Comparison of ENCODE assay signal across 11 cellular contexts in genomic region chr5:80140496-80140895, GRCh38.
DNase-seq lines count a peak whose midpoint lies in the region; ATAC-seq and TF ChIP-seq lines count a peak whose summit lies in the region.
"Had no signal": no experiment of that assay in that cellular context is flagged by ENCODE, and none has a peak within 500 bp of the region (broad histone marks: within the 10 kb centered on the region; RNA-seq: fewer than 3 reads in every experiment).

No MANE protein-coding gene starts in this region.

- H3K4me3 ChIP-seq in CD8-positive, alpha-beta T cell (ENCODE audit: low read depth, low read length): no peak overlapping the region
- H3K4me3 ChIP-seq in esophagus muscularis mucosa (no peak overlapping the region), ascending aorta (no peak overlapping the region)

- POLR2A ChIA-PET in CD8-positive, alpha-beta T cell (lab: Charles Lee): interaction anchor here (1.2 to 4.6 kb wide), 5 partner anchors 8 to 114 kb away, joined by 4 to 22 read pairs (median 5); partner anchors contain the start of gene SERINC5
- POLR2A ChIA-PET in activated CD4-positive, alpha-beta memory T cell treated with anti-CD3 and anti-CD28 coated beads for 36 hours (lab: Charles Lee): interaction anchor here (0.7 to 4.2 kb wide), 6 partner anchors 11 to 115 kb away, joined by 3 to 33 read pairs (median 4); partner anchors contain the start of gene SERINC5

- intact Hi-C loops in CD8-positive, alpha-beta T cell (cut with DNase I, micrococcal nuclease): no loop called here
- intact Hi-C loops in activated CD4-positive, alpha-beta memory T cell treated with anti-CD3 and anti-CD28 coated beads for 36 hours (cut with micrococcal nuclease): loop anchor here (1.0 to 2.0 kb wide), 3 partner anchors 14 to 66 kb away; no protein-coding TSS in a partner anchor
- intact Hi-C loops in esophagus muscularis mucosa (cut with DNase I): loop anchor here (5.0 kb wide), 1 partner anchor 112 kb away; no protein-coding TSS in a partner anchor
- intact Hi-C loops in ascending aorta (cut with DNase I): no loop called here

- H3K4me1 ChIP-seq in CD8-positive, alpha-beta T cell (ENCODE audit: insufficient read depth, low read length): peaks cover 74% of the 10 kb centered on the region
- peaks cover 15 to 26% (median 17%) of the 10 kb centered on the region in 4 donors for H3K4me1 ChIP-seq in esophagus muscularis mucosa
- H3K4me1 ChIP-seq in ascending aorta: peaks cover 0 to 4% of the 10 kb centered on the region in 2 donors

- ATAC-seq in CD8-positive, alpha-beta T cell: peak; percentile 35
- no peak for ATAC-seq in HG03378 (IDR thresholded peaks at IDR 0.05; ENCODE audit: unreplicated experiment)
- ATAC-seq: Panc1 had no signal

- no peak for TF ChIP-seq CTCF in CD8-positive, alpha-beta T cell (IDR thresholded peaks at IDR 0.05)
- TF ChIP-seq CTCF in esophagus muscularis mucosa (IDR thresholded peaks at IDR 0.05) (no peak), ascending aorta (IDR thresholded peaks at IDR 0.05) (no peak)

- H3K27me3 ChIP-seq in CD8-positive, alpha-beta T cell (ENCODE audit: insufficient read depth, low read length): no peaks in the 10 kb centered on the region
- H3K27me3 ChIP-seq in esophagus muscularis mucosa: no peaks in the 10 kb centered on the region
- H3K27me3 ChIP-seq in ascending aorta: no peaks in the 10 kb centered on the region

- no peaks in the 10 kb centered on the region for H3K9me3 ChIP-seq in CD8-positive, alpha-beta T cell (ENCODE audit: low read length)
- H3K9me3 ChIP-seq in esophagus muscularis mucosa (no peaks in the 10 kb centered on the region), ascending aorta (no peaks in the 10 kb centered on the region)

- DNase-seq in CD8-positive, alpha-beta T cell: peak in 3 of 7 experiments; percentile 27 to 44 (median 43)
- peak; percentile 76 for DNase-seq in activated CD4-positive, alpha-beta memory T cell treated with anti-CD3 and anti-CD28 coated beads for 36 hours
- DNase-seq in esophagus muscularis mucosa (ENCODE audit: extremely low spot score) (no peak), NOMO-1 treated with DMSO at 0.1 percent for 48 hours (lab: John Stamatoyannopoulos, UW; ENCODE audit: unreplicated experiment) (no peak), ascending aorta (ENCODE audit: low spot score in 2 of 2) (no peak), midbrain (lab: John Stamatoyannopoulos, UW) (no peak)
- DNase-seq in stimulated activated CD4-positive, alpha-beta T cell treated with anti-CD3 and anti-CD28 coated beads, Interleukin-2, amount 100 ng/mL, for 4 hours (ENCODE audit: low read depth): peak; percentile 73
- DNase-seq: erythroblast had no signal

- H3K27me3 Mint-ChIP-seq in CD8-positive, alpha-beta T cell (ENCODE audit: low read depth): no peaks in the 10 kb centered on the region
- no peaks in the 10 kb centered on the region for H3K27me3 Mint-ChIP-seq in activated CD4-positive, alpha-beta memory T cell treated with anti-CD3 and anti-CD28 coated beads for 36 hours

- H3K36me3 Mint-ChIP-seq in CD8-positive, alpha-beta T cell: peaks cover 67% of the 10 kb centered on the region
- peaks cover 25% of the 10 kb centered on the region for H3K36me3 Mint-ChIP-seq in activated CD4-positive, alpha-beta memory T cell treated with anti-CD3 and anti-CD28 coated beads for 36 hours

- H3K27ac Mint-ChIP-seq in CD8-positive, alpha-beta T cell: peak overlapping the region; percentile 91
- peak overlapping the region; percentile 87 for H3K27ac Mint-ChIP-seq in activated CD4-positive, alpha-beta memory T cell treated with anti-CD3 and anti-CD28 coated beads for 36 hours

- peaks cover 76% of the 10 kb centered on the region for H3K4me1 Mint-ChIP-seq in CD8-positive, alpha-beta T cell (ENCODE audit: low read depth)
- peaks cover 84% of the 10 kb centered on the region for H3K4me1 Mint-ChIP-seq in activated CD4-positive, alpha-beta memory T cell treated with anti-CD3 and anti-CD28 coated beads for 36 hours (ENCODE audit: low read depth)

- no peak for TF ChIP-seq EP300 in esophagus muscularis mucosa (IDR thresholded peaks at IDR 0.05)

- CTCF ChIA-PET in CD8-positive, alpha-beta T cell (lab: Charles Lee): interaction anchor here (0.6 to 2.9 kb wide), 8 partner anchors 8 to 117 kb away, joined by 3 to 11 read pairs (median 4); no protein-coding TSS in a partner anchor
- CTCF ChIA-PET in activated CD4-positive, alpha-beta memory T cell treated with anti-CD3 and anti-CD28 coated beads for 36 hours (lab: Charles Lee): interaction anchor here (2.2 kb wide), 1 partner anchor 49 kb away, joined by 10 read pairs; no protein-coding TSS in a partner anchor

- H3K4me3 Mint-ChIP-seq in CD8-positive, alpha-beta T cell: peak overlapping the region; percentile 50
- peak overlapping the region; percentile 36 for H3K4me3 Mint-ChIP-seq in activated CD4-positive, alpha-beta memory T cell treated with anti-CD3 and anti-CD28 coated beads for 36 hours

- no peaks in the 10 kb centered on the region for H3K9me3 Mint-ChIP-seq in CD8-positive, alpha-beta T cell
- H3K9me3 Mint-ChIP-seq in activated CD4-positive, alpha-beta memory T cell treated with anti-CD3 and anti-CD28 coated beads for 36 hours: no peaks in the 10 kb centered on the region

- H3K36me3 ChIP-seq in CD8-positive, alpha-beta T cell (ENCODE audit: insufficient read depth, low read length): peaks cover 29% of the 10 kb centered on the region
- H3K36me3 ChIP-seq in esophagus muscularis mucosa: peaks cover 0 to 32% (median 8%) of the 10 kb centered on the region in 4 donors
- no peaks in the 10 kb centered on the region for H3K36me3 ChIP-seq in ascending aorta

- 94% methylated on average over 3 of the region's 3 CpGs for WGBS in esophagus muscularis mucosa

- TF ChIP-seq POLR2A in esophagus muscularis mucosa (IDR thresholded peaks at IDR 0.05; ENCODE audit: low read depth): no peak

- peak overlapping the region; percentile 28 for H3K27ac ChIP-seq in CD8-positive, alpha-beta T cell (ENCODE audit: low read depth, low read length)
- peak overlapping the region; percentile 51 to 82 (median 76) for H3K27ac ChIP-seq in esophagus muscularis mucosa (replicated peaks in 1 of 4)
- peak overlapping the region in 1 of 2 donors; percentile 8 for H3K27ac ChIP-seq in ascending aorta
- H3K27ac ChIP-seq: C4-2B had no signal

Comparison
In these comparisons a context has a peak if more than half of its experiments do, and no peak if none do; other contexts are left out.
1. DNase-seq: peak in activated CD4-positive, alpha-beta memory T cell treated with anti-CD3 and anti-CD28 coated beads for 36 hours (single experiment) and stimulated activated CD4-positive, alpha-beta T cell treated with anti-CD3 and anti-CD28 coated beads, Interleukin-2, amount 100 ng/mL, for 4 hours (single experiment); none in esophagus muscularis mucosa (single experiment), NOMO-1 treated with DMSO at 0.1 percent for 48 hours (single experiment), ascending aorta (0 of 2) and midbrain (single experiment).
2. intact Hi-C loops: an anchor here in activated CD4-positive, alpha-beta memory T cell treated with anti-CD3 and anti-CD28 coated beads for 36 hours (1.0 to 2.0 kb wide) and esophagus muscularis mucosa (5.0 kb wide); none called in CD8-positive, alpha-beta T cell and ascending aorta.